In the genomic region with DNA sequence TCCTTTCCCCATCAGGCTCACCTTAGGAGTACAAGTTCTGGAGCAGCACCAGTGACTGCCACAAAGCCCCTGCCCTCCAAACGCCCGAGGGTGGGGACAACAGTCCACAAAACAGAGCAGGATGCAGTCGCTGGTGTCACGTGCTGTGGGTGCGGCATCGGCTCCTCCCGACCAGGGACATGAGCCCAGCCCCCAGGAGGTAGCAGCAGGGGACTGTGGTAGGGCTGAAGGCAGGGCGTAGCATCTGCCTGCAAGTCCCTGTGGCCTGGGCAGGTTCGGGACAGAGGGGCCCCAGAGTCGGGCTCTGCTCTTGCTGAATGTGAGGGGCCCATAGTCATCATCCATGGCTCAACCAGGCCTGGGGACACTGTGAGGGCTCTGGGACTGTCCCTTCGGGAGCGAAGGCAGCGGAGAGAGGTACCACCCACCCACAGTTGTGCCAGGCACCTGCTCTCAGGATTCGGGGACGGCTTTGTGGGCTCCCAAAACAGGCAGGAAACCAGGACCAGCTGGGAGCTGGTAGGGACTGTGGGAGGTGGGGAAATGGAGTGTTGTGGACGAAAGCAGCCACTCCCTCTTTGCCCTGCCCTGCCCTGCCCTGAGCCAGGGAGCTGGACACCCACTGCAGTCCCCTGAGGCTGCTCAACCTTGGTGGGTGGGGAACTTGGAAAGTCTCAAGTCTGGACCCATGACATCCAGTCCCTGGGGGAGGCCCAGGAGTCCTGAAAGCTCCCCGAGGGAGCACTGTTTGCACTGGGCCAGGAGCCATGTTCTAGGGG, we compare ENCODE assay signal across 20 cellular contexts. TPM values are rescaled to one million over a fixed set of nuclear protein-coding genes. Genes with fewer than 3 reads are reported as not detected.
DNase-seq lines count a peak whose midpoint lies in the region; ATAC-seq, FAIRE-seq and TF ChIP-seq lines count a peak whose summit lies in the region.
"Had no signal": no experiment of that assay in that cellular context is flagged by ENCODE, and none has a peak within 500 bp of the region (broad histone marks: within the 10 kb centered on the region; RNA-seq: fewer than 3 reads in every experiment).

No MANE protein-coding gene starts in this region.

- H3K36me3 Mint-ChIP-seq in activated CD4-positive, alpha-beta T cell treated with anti-CD3 and anti-CD28 coated beads, Interleukin-2, amount 10 ng/mL, durations not matched to agents 24 days and 14 days (ENCODE audit: low read depth): peaks cover 22% of the 10 kb centered on the region
- H3K36me3 Mint-ChIP-seq in activated CD4-positive, alpha-beta memory T cell treated with anti-CD3 and anti-CD28 coated beads for 36 hours: peaks cover 21% of the 10 kb centered on the region

- no peaks in the 10 kb centered on the region for H3K4me1 Mint-ChIP-seq in activated CD4-positive, alpha-beta T cell treated with anti-CD3 and anti-CD28 coated beads, Interleukin-2, amount 10 ng/mL, durations not matched to agents 24 days and 14 days
- peaks cover 5% of the 10 kb centered on the region for H3K4me1 Mint-ChIP-seq in activated CD4-positive, alpha-beta memory T cell treated with anti-CD3 and anti-CD28 coated beads for 36 hours (ENCODE audit: low read depth)

- peaks cover 14% of the 10 kb centered on the region for H3K9me3 Mint-ChIP-seq in activated CD4-positive, alpha-beta T cell treated with anti-CD3 and anti-CD28 coated beads, Interleukin-2, amount 10 ng/mL, durations not matched to agents 24 days and 14 days
- peaks cover 13% of the 10 kb centered on the region for H3K9me3 Mint-ChIP-seq in activated CD4-positive, alpha-beta memory T cell treated with anti-CD3 and anti-CD28 coated beads for 36 hours

- peaks cover 18% of the 10 kb centered on the region for H4K20me1 ChIP-seq in K562 (replicated peaks; ENCODE audit: control insufficient read depth, insufficient read depth, low read length)
- H4K20me1 ChIP-seq in mammary epithelial cell (ENCODE audit: insufficient read depth, low read length): peaks cover 2% of the 10 kb centered on the region

- TF ChIP-seq RAD21 in K562 (CRISPR knock-in tag; conservative IDR thresholded peaks at IDR 0.05 in 1 of 2, IDR thresholded peaks at IDR 0.05 in 1 of 2): no peak

- H4K91ac ChIP-seq in neuronal stem cell (ENCODE audit: low read depth, low read length, poor library complexity): no peak overlapping the region

- H4K8ac ChIP-seq in neuronal stem cell (ENCODE audit: low read depth, low read length): no peak overlapping the region

- no peak overlapping the region for H2AFZ ChIP-seq in K562 (ENCODE audit: low read depth, low read length)
- H2AFZ ChIP-seq in neuronal stem cell (ENCODE audit: low read length): no peak overlapping the region
- no peak overlapping the region for H2AFZ ChIP-seq in mammary epithelial cell (ENCODE audit: low read depth, low read length)

- in situ Hi-C loops in K562 (cut with MboI) (no loop called here), mammary epithelial cell (cut with MboI; ENCODE audit: low sequenced_read_pairs in 2 of 2) (loop anchor here in 1 of 2 donors (5.0 kb wide), 1 partner anchor 103 kb away; no protein-coding TSS in a partner anchor)

- dilution Hi-C loops in mammary epithelial cell (cut with HindIII; ENCODE audit: low sequenced_read_pairs): no loop called here

- no peaks in the 10 kb centered on the region for H3K27me3 Mint-ChIP-seq in activated CD4-positive, alpha-beta T cell treated with anti-CD3 and anti-CD28 coated beads, Interleukin-2, amount 10 ng/mL, durations not matched to agents 24 days and 14 days
- H3K27me3 Mint-ChIP-seq in activated CD4-positive, alpha-beta memory T cell treated with anti-CD3 and anti-CD28 coated beads for 36 hours: no peaks in the 10 kb centered on the region

- H3K4ac ChIP-seq in neuronal stem cell (ENCODE audit: low read length): no peak overlapping the region

- H3K9me3 ChIP-seq in K562 (replicated peaks; ENCODE audit: control insufficient read depth, insufficient read depth, low read depth, low read length) (peaks cover 11% of the 10 kb centered on the region), neuronal stem cell (replicated peaks in 1 of 2; ENCODE audit: control insufficient read depth in 2 of 2, insufficient read depth in 1 of 2, low read depth in 1 of 2, low read length in 2 of 2) (peaks cover 20 to 24% of the 10 kb centered on the region in 2 donors), spleen (peaks cover 0 to 16% (median 8%) of the 10 kb centered on the region in 8 donors), mammary epithelial cell (replicated peaks; ENCODE audit: insufficient read depth, low read length) (no peaks in the 10 kb centered on the region)

- CTCF ChIA-PET in K562 (lab: Yijun Ruan, JAX; ENCODE audit: low intra/inter-chr PET ratio) (no interaction called here), mammary epithelial cell (lab: Charles Lee; ENCODE audit: low non-redundant PET) (no interaction called here)
- CTCF ChIA-PET in activated CD4-positive, alpha-beta memory T cell treated with anti-CD3 and anti-CD28 coated beads for 36 hours (lab: Charles Lee): interaction anchor here (5.0 kb wide), 1 partner anchor 106 kb away, joined by 61 read pairs; no protein-coding TSS in a partner anchor

- TF ChIP-seq EP300 in K562 (IDR thresholded peaks at IDR 0.05; ENCODE audit: low read length): no peak

- no peak overlapping the region for H3K4me3 Mint-ChIP-seq in activated CD4-positive, alpha-beta T cell treated with anti-CD3 and anti-CD28 coated beads, Interleukin-2, amount 10 ng/mL, durations not matched to agents 24 days and 14 days
- no peak overlapping the region for H3K4me3 Mint-ChIP-seq in activated CD4-positive, alpha-beta memory T cell treated with anti-CD3 and anti-CD28 coated beads for 36 hours

- H3K23ac ChIP-seq in neuronal stem cell (ENCODE audit: low read depth, low read length, poor library complexity): no peak overlapping the region

- no peak for TF ChIP-seq POLR2A in NB4 (IDR thresholded peaks at IDR 0.05; ENCODE audit: extremely low read depth, insufficient read length)
- no peak for TF ChIP-seq POLR2A in K562 (conservative IDR thresholded peaks at IDR 0.05)
- TF ChIP-seq POLR2A in spleen (IDR thresholded peaks at IDR 0.05): no peak

- H3K9me1 ChIP-seq in K562 (ENCODE audit: control insufficient read depth, insufficient read depth, low read length): no peaks in the 10 kb centered on the region

- intact Hi-C loops in K562 (cut with micrococcal nuclease) (loop anchor here (5.0 kb wide), 1 partner anchor 43 kb away; no protein-coding TSS in a partner anchor), spleen (cut with DNase I; ENCODE audit: low total_unique reads) (no loop called here), mammary epithelial cell (cut with micrococcal nuclease) (loop anchor here (5.0 kb wide), 1 partner anchor 368 kb away; no protein-coding TSS in a partner anchor)
- intact Hi-C loops in activated CD4-positive, alpha-beta T cell treated with anti-CD3 and anti-CD28 coated beads, Interleukin-2, amount 10 ng/mL, durations not matched to agents 24 days and 14 days (cut with micrococcal nuclease): no loop called here
- intact Hi-C loops in activated CD4-positive, alpha-beta memory T cell treated with anti-CD3 and anti-CD28 coated beads for 36 hours (cut with micrococcal nuclease): loop anchor here (10.0 kb wide), 1 partner anchor 56 kb away; no protein-coding TSS in a partner anchor

- POLR2A ChIA-PET in K562 (lab: Yijun Ruan, JAX): no interaction called here
- POLR2A ChIA-PET in activated CD4-positive, alpha-beta memory T cell treated with anti-CD3 and anti-CD28 coated beads for 36 hours (lab: Charles Lee): no interaction called here

- no peak overlapping the region for H2BK120ac ChIP-seq in neuronal stem cell (ENCODE audit: low read depth, low read length)

- H2AK5ac ChIP-seq in neuronal stem cell (ENCODE audit: low read depth, low read length): peak overlapping the region; percentile 13

- no peak overlapping the region for H2BK15ac ChIP-seq in neuronal stem cell (ENCODE audit: low read length)

- H3K27ac Mint-ChIP-seq in activated CD4-positive, alpha-beta T cell treated with anti-CD3 and anti-CD28 coated beads, Interleukin-2, amount 10 ng/mL, durations not matched to agents 24 days and 14 days: no peak overlapping the region
- no peak overlapping the region for H3K27ac Mint-ChIP-seq in activated CD4-positive, alpha-beta memory T cell treated with anti-CD3 and anti-CD28 coated beads for 36 hours

- DNase-seq in NB4 (ENCODE audit: low read depth) (peak; percentile 47), K562 (ENCODE audit: extremely low read depth in 1 of 4, low spot score in 3 of 4) (no peak), neuronal stem cell (ENCODE audit: low spot score) (no peak), spleen (no peak), mammary epithelial cell (no peak)
- no peak for DNase-seq in activated CD4-positive, alpha-beta T cell treated with anti-CD3 and anti-CD28 coated beads, Interleukin-2, amount 10 ng/mL, durations not matched to agents 24 days and 14 days
- DNase-seq in activated CD4-positive, alpha-beta memory T cell treated with anti-CD3 and anti-CD28 coated beads for 36 hours: no peak
- DNase-seq: 8988T, DMS153, NCI-H1092, NCI-H2081 treated with DMSO at 0.1 percent for 48 hours, NCI-H226, NCI-H526 treated with DMSO at 0.1 percent for 48 hours, SIG-M5 had no signal

- H3K4me2 ChIP-seq in K562 (ENCODE audit: insufficient read depth, low read length): no peak overlapping the region
- H3K4me2 ChIP-seq in neuronal stem cell (ENCODE audit: insufficient read depth, low read length, poor library complexity, severe bottlenecking): no peak overlapping the region
- no peak overlapping the region for H3K4me2 ChIP-seq in mammary epithelial cell (ENCODE audit: insufficient read depth, low read depth, low read length)
- H3K4me2 ChIP-seq: KMS-11 had no signal

- H3K14ac ChIP-seq in neuronal stem cell (ENCODE audit: low read length): peak overlapping the region; percentile 17

- H3K79me2 ChIP-seq in K562 (ENCODE audit: control insufficient read depth, insufficient read depth, low read length) (no peaks in the 10 kb centered on the region), mammary epithelial cell (ENCODE audit: insufficient read depth, low read length) (no peaks in the 10 kb centered on the region)

- H3K18ac ChIP-seq in neuronal stem cell (ENCODE audit: low read length): no peak overlapping the region

- peak overlapping the region in 1 of 2 experiments; percentile 58; a peak in 2 of 4 replicates for H3K9ac ChIP-seq in K562 (ENCODE audit: insufficient read depth in 1 of 2, low read depth in 2 of 2, low read length in 2 of 2)
- H3K9ac ChIP-seq in neuronal stem cell (ENCODE audit: low read depth, low read length, poor library complexity): no peak overlapping the region
- H3K9ac ChIP-seq in mammary epithelial cell (ENCODE audit: insufficient read depth, low read length): no peak overlapping the region
- H3K9ac ChIP-seq: KMS-11 had no signal

- H3K27me3 ChIP-seq in K562 (ENCODE audit: control insufficient read depth in 2 of 2, insufficient read depth in 2 of 2, low read length in 2 of 2) (no peaks in the 10 kb centered on the region), neuronal stem cell (ENCODE audit: control insufficient read depth in 3 of 3, insufficient read depth in 3 of 3, low read depth in 1 of 3, low read length in 3 of 3) (no peaks in the 10 kb centered on the region), spleen (replicated peaks in 1 of 7) (no peaks in the 10 kb centered on the region), mammary epithelial cell (ENCODE audit: insufficient read depth, low read length) (no peaks in the 10 kb centered on the region)

- no peak for FAIRE-seq in K562 (lab: Jason Lieb, UNC)
- FAIRE-seq: GM19239, H54, HepG2 had no signal

- peaks cover 5% of the 10 kb centered on the region for H3K79me1 ChIP-seq in neuronal stem cell (ENCODE audit: low read depth, low read length)

- ATAC-seq in K562: no peak
- ATAC-seq: HepG2 had no signal

- WGBS in K562 (ENCODE audit: insufficient coverage, low coverage, missing lambda C conversion rate): 59% methylated on average over 14 of the region's 17 CpGs
- no CpG with 5 or more reads among the region's 17 CpGs for WGBS in neuronal stem cell (ENCODE audit: extremely low coverage in 2 of 2, insufficient read length in 2 of 2, insufficient replicate concordance in 1 of 2), 2 donors
- 66 to 78% (median 73%) methylated on average over 13 to 17 of the region's 17 CpGs for WGBS in spleen, 5 donors
- WGBS in mammary epithelial cell (ENCODE audit: low coverage, missing lambda C conversion rate): 84% methylated on average over 9 of the region's 17 CpGs

- H3K27ac ChIP-seq in 22Rv1 (peak overlapping the region; percentile 1; the same call in 1 of the 2 replicates), K562 (ENCODE audit: extremely low read depth, low read depth, low read length) (no peak overlapping the region), neuronal stem cell (replicated peaks; ENCODE audit: low read length) (no peak overlapping the region), spleen (no peak overlapping the region), mammary epithelial cell (ENCODE audit: insufficient read depth, low read depth, low read length) (no peak overlapping the region)
- H3K27ac ChIP-seq: C4-2B, KMS-11 had no signal

- H3K36me3 ChIP-seq in K562 (ENCODE audit: control insufficient read depth, insufficient read depth, low read length) (peaks cover 2% of the 10 kb centered on the region; the same call in 1 of the 3 replicates), neuronal stem cell (replicated peaks in 1 of 2; ENCODE audit: control insufficient read depth in 2 of 2, insufficient read depth in 2 of 2, low read length in 2 of 2) (peaks cover 0 to 11% of the 10 kb centered on the region in 2 donors), spleen (peaks cover 0 to 42% (median 2%) of the 10 kb centered on the region in 6 donors), mammary epithelial cell (ENCODE audit: insufficient read depth, low read length) (no peaks in the 10 kb centered on the region)

- no TSS peak for BruUV-seq in K562 (replicated peaks; lab: Mats Ljungman, UMichigan)
- no TSS peak for BruUV-seq in mammary epithelial cell (replicated peaks; lab: Mats Ljungman, UMichigan)

- H2BK12ac ChIP-seq in neuronal stem cell (ENCODE audit: low read length): no peak overlapping the region

- H3K4me1 ChIP-seq in K562 (replicated peaks in 1 of 2; ENCODE audit: control insufficient read depth in 2 of 2, insufficient read depth in 2 of 2, low read length in 2 of 2): peaks cover 0 to 66% of the 10 kb centered on the region in 2 experiments; a peak in 2 of 5 replicates
- peaks cover 0 to 3% of the 10 kb centered on the region in 2 donors for H3K4me1 ChIP-seq in neuronal stem cell (ENCODE audit: control insufficient read depth in 2 of 2, insufficient read depth in 1 of 2, low read depth in 1 of 2, low read length in 2 of 2)
- H3K4me1 ChIP-seq in spleen: peaks cover 4 to 53% (median 32%) of the 10 kb centered on the region in 6 donors
- peaks cover 23% of the 10 kb centered on the region for H3K4me1 ChIP-seq in mammary epithelial cell (ENCODE audit: insufficient read depth, low read length)

- TF ChIP-seq CTCF in 22Rv1 (IDR thresholded peaks at IDR 0.05) (no peak), NB4 (IDR thresholded peaks at IDR 0.05; ENCODE audit: low read depth, low read length) (no peak), K562 (IDR thresholded peaks at IDR 0.05 in 2 of 3, conservative IDR thresholded peaks at IDR 0.05 in 1 of 3; ENCODE audit: insufficient read depth in 2 of 3, low read depth in 1 of 3, low read length in 3 of 3) (no peak), spleen (IDR thresholded peaks at IDR 0.05 in 8 of 11, conservative IDR thresholded peaks at IDR 0.05 in 3 of 11) (no peak), mammary epithelial cell (conservative IDR thresholded peaks at IDR 0.05 in 1 of 2, IDR thresholded peaks at IDR 0.05 in 1 of 2; ENCODE audit: extremely low read depth in 1 of 2, insufficient read depth in 1 of 2, low read depth in 1 of 2, low read length in 2 of 2) (no peak)

- H3K4me3 ChIP-seq in NB4 (ENCODE audit: low read depth, low read length) (no peak overlapping the region), K562 (no peak overlapping the region), neuronal stem cell (ENCODE audit: low read length in 2 of 2) (no peak overlapping the region), spleen (no peak overlapping the region), mammary epithelial cell (replicated peaks in 1 of 3; ENCODE audit: insufficient read depth in 1 of 3, low read depth in 2 of 3, low read length in 3 of 3) (no peak overlapping the region)

- no peak overlapping the region for H2BK5ac ChIP-seq in neuronal stem cell (ENCODE audit: low read length)

RNA-seq across cellular contexts. Expression of a gene that starts 30.7 kb away (rescaled TPM):
- 25.5 and 41.9 TPM in 2 replicates for total RNA-seq in K562 (2011; cell fraction: chromatin; rRNA removed; ENCODE audit: low replicate concordance)
- 25.0 and 40.7 TPM in 2 replicates for total RNA-seq in K562 (2011; cell fraction: nucleolus; rRNA removed)
- total RNA-seq in K562 (2011; cell fraction: nucleoplasm; rRNA removed): 23.3 and 28.3 TPM in 2 replicates
- total RNA-seq in K562 (2014; rRNA removed) (21.7 and 24.6 TPM in 2 replicates), K562 (2014; rRNA removed; fragmentation: Illumina TruSeq; extraction: Trizol) (1.1 and 1.3 TPM in 2 replicates), K562 (2015; rRNA removed; fragmentation: Illumina TruSeq; extraction: Trizol) (7.3 and 12.9 TPM in 2 replicates), K562 (2021) (112 and 129 TPM in 2 replicates), spleen (100 to 1,000 TPM in 1 of 7 donors, 10 to 100 TPM in 6; 28.3 to 161 (median 60.4) TPM), mammary epithelial cell (10 to 100 TPM; 28.8 to 58.6 TPM)
- polyA plus RNA-seq in K562 (2011; rRNA removed) (1.9 and 4.3 TPM in 2 replicates), K562 (2014; fragmentation: Illumina TruSeq; extraction: Trizol) (29.3 and 35.8 TPM in 2 replicates), K562 (2014; fragmentation: Nextera tagmentation; extraction: Ambion mirVana) (under 1 TPM; 0.24 to 0.29 TPM), K562 (2014; rRNA removed) (27.4 and 32.3 TPM in 2 replicates), spleen (10 to 100 TPM; 14.3 to 40.3 (median 22.3) TPM), mammary epithelial cell (17.2 TPM)
- polyA plus RNA-seq in K562 (2011; cell fraction: cytosol; rRNA removed): 3.7 and 13.3 TPM in 2 replicates
- polyA plus RNA-seq in K562 (2011; cell fraction: nucleus; rRNA removed): 16.7 and 51.7 TPM in 2 replicates
- 41.9 and 54.8 TPM in 2 replicates for polyA plus RNA-seq in K562 (2012)
- 0.81 and 1.8 TPM in 2 replicates for polyA minus RNA-seq in K562 (2011; rRNA and poly(A)+ RNA removed)
- polyA minus RNA-seq in K562 (2011; cell fraction: cytosol; rRNA and poly(A)+ RNA removed): 21.0 and 29.9 TPM in 2 replicates
- 9.0 and 9.3 TPM in 2 replicates for polyA minus RNA-seq in K562 (2011; cell fraction: nucleus; rRNA and poly(A)+ RNA removed)
- 61.7 TPM for polyA plus RNA-seq in neuronal stem cell (2013, experiment 1 of 2)
- 70.1 TPM for polyA plus RNA-seq in neuronal stem cell (2013, experiment 2 of 2)
- polyA minus RNA-seq in mammary epithelial cell: 1.6 TPM
- total RNA-seq in activated CD4-positive, alpha-beta T cell treated with anti-CD3 and anti-CD28 coated beads, Interleukin-2, amount 10 ng/mL, durations not matched to agents 24 days and 14 days: 91.3 and 96.1 TPM in 2 replicates
- total RNA-seq in activated CD4-positive, alpha-beta memory T cell treated with anti-CD3 and anti-CD28 coated beads for 36 hours: 10 to 100 TPM; 38.8 to 41.7 TPM

Comparison
In these comparisons a context has a peak if more than half of its experiments do, and no peak if none do; other contexts are left out.
1. intact Hi-C loops: an anchor here in K562 (5.0 kb wide), mammary epithelial cell (5.0 kb wide) and activated CD4-positive, alpha-beta memory T cell treated with anti-CD3 and anti-CD28 coated beads for 36 hours (10.0 kb wide); none called in spleen and activated CD4-positive, alpha-beta T cell treated with anti-CD3 and anti-CD28 coated beads, Interleukin-2, amount 10 ng/mL, durations not matched to agents 24 days and 14 days.